1 cellular context compared by ENCODE assay signal in genomic region chr15:62083168-62084154, GRCh38.
TF ChIP-seq lines count a peak whose summit lies in the region.

No MANE protein-coding gene starts in this region.

TF ChIP-seq in K562, 482 proteins besides CTCF, POLR2A, EP300 and RAD21:
- TF ChIP-seq CBFA2T3 (IDR thresholded peaks at IDR 0.05) = peak; percentile 30; the same call in 1 of the 2 replicates
- no peak for TF ChIP-seq KLF6 (CRISPR knock-in tag; IDR thresholded peaks at IDR 0.05; ENCODE audit: borderline replicate concordance)
